Comparison of ENCODE assay signal across 34 cellular contexts in genomic region chr4:106132045-106132444, GRCh38.
"Had no signal": no experiment of that assay in that cellular context is flagged by ENCODE, and none has a peak within 500 bp of the region (broad histone marks: within the 10 kb centered on the region; RNA-seq: fewer than 3 reads in every experiment).

No MANE protein-coding gene starts in this region.

- H3K27ac ChIP-seq: KMS-11 had no signal

- H3K36me3 ChIP-seq: MG63 had no signal

- DNase-seq: Karpas-422, Kasumi-1, MG63, MM.1S, MV-4-11, NCI-H1048, NCI-H1092, NCI-H1092 treated with DMSO at 0.1 percent for 48 hours, NCI-H1105, NCI-H1105 treated with DMSO at 0.1 percent for 48 hours, NCI-H1417, NCI-H1417 treated with DMSO at 0.1 percent for 48 hours, NCI-H1436, NCI-H1436 treated with DMSO at 0.1 percent for 48 hours, NCI-H146, NCI-H1694, NCI-H1694 treated with DMSO at 0.1 percent for 48 hours, NCI-H187, NCI-H187 treated with DMSO at 0.1 percent for 48 hours, NCI-H1930, NCI-H2029, NCI-H2029 treated with DMSO at 0.1 percent for 48 hours, NCI-H2081, NCI-H2081 treated with DMSO at 0.1 percent for 48 hours, NCI-H2107, NCI-H2171, NCI-H2171 treated with DMSO at 0.1 percent for 48 hours, NCI-H2227 treated with DMSO at 0.1 percent for 48 hours, NCI-H226, NCI-H345, NCI-H446, NCI-H446 treated with DMSO at 0.1 percent for 48 hours, NCI-H510A had no signal

- H3K27me3 ChIP-seq: MG63 had no signal

- H3K4me3 ChIP-seq: MG63 had no signal

- H3K9me3 ChIP-seq: MG63 had no signal

- H3K9ac ChIP-seq: KMS-11 had no signal

- H3K4me2 ChIP-seq: KMS-11 had no signal
